ENCODE assay signal across 22 cellular contexts in the genomic region with DNA sequence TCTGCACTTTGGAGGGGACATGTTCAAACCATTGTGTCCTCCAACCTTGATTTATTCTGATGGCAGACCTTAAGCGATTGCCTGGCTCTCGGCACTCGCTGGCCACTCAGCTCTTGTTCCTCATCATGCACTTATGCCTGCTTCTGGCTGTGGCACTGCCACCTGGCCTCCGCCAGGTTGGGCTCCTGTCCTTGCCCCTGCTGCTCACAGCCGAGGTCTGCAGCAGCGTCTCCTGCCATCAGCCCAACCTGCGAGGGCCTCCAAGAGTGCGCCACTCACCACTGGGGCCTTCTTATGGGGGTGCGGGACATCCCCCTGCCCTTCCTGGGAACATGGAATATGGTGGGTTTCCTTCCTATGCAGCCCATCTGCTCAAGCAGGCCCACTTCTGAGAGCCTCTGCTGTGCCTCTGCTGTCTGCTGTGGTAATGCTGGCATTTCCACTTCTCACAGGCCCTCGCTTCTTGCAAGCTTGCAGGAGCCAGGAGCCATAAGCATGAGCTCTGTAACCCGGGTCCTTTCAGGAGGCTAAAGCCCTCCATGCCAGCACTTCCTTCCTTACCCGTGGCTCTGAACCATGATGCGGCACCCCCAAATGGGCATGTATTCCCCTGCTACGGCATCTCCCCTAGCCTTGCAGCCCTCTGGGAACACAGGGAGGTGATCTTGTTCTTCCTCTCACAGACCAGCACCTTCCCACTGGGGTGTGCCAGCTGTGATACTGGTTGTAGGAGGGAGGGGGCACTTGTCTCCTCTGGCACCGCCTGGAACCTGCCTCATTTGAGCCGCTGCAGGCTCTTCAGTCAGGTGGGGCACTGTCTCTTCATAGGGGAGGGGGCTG. TPM values are rescaled to one million over a fixed set of nuclear protein-coding genes. Genes with fewer than 3 reads are reported as not detected.
DNase-seq lines count a peak whose midpoint lies in the region; ATAC-seq and TF ChIP-seq lines count a peak whose summit lies in the region.
"Had no signal": no experiment of that assay in that cellular context is flagged by ENCODE, and none has a peak within 500 bp of the region (broad histone marks: within the 10 kb centered on the region; RNA-seq: fewer than 3 reads in every experiment).

No MANE protein-coding gene starts in this region.

- no peak overlapping the region for H3K27ac ChIP-seq in endodermal cell (ENCODE audit: low read depth, low read length)
- H3K27ac ChIP-seq: brain microvascular endothelial cell, KMS-11, thoracic aorta had no signal

- peaks cover 41% of the 10 kb centered on the region for H3K4me1 Mint-ChIP-seq in endodermal cell
- H3K4me1 Mint-ChIP-seq: stimulated activated memory B cell treated with anti-CD40 and anti-IgM and Interleukin-4, amounts not matched to agents 10 μg/mL and 1 μg/mL and 100 μg/mL, for 72 hours had no signal

- no peaks in the 10 kb centered on the region for H3K9me3 ChIP-seq in BE2C
- H3K9me3 ChIP-seq in endodermal cell (ENCODE audit: control insufficient read depth, low read length), result no peaks in the 10 kb centered on the region
- H3K9me3 ChIP-seq: ovary, Peyer's patch, thoracic aorta had no signal

- no peaks in the 10 kb centered on the region for H3K27me3 Mint-ChIP-seq in endodermal cell (ENCODE audit: insufficient read depth)

- no peak for TF ChIP-seq CTCF in BE2C (IDR thresholded peaks at IDR 0.05; ENCODE audit: low read depth, low read length)
- no peak for TF ChIP-seq CTCF in endodermal cell (conservative IDR thresholded peaks at IDR 0.05)

- H3K9me3 Mint-ChIP-seq in endodermal cell, result no peaks in the 10 kb centered on the region
- H3K9me3 Mint-ChIP-seq: CD8-positive, alpha-beta T cell; dendritic cell treated with granulocyte-macrophage colony-stimulating factor and Interleukin-4, amounts not matched to agents 40 ng/mL and 50 ng/mL, for 4 days; immature natural killer cell; stimulated activated memory B cell treated with anti-CD40 and anti-IgM and Interleukin-4, amounts not matched to agents 10 μg/mL and 1 μg/mL and 100 μg/mL, for 72 hours had no signal

- ATAC-seq in GM21367 (IDR thresholded peaks at IDR 0.05; ENCODE audit: unreplicated experiment), result no peak
- no peak for ATAC-seq in HG03354 (IDR thresholded peaks at IDR 0.05; ENCODE audit: poor library complexity, severe bottlenecking, unreplicated experiment)
- no peak for ATAC-seq in GM21528 (IDR thresholded peaks at IDR 0.05; ENCODE audit: low FRiP score, unreplicated experiment)
- ATAC-seq: CD8-positive, alpha-beta T cell; SK-N-SH treated with all-trans-retinoic acid at 6 μM for 48 hours; stimulated activated memory B cell treated with anti-CD40 and anti-IgM and Interleukin-4, amounts not matched to agents 10 μg/mL and 1 μg/mL and 100 μg/mL, for 72 hours had no signal

- H3K4me3 ChIP-seq in BE2C (ENCODE audit: low read depth, low read length) (no peak overlapping the region), H7 (ENCODE audit: insufficient read depth, low read depth, low read length) (no peak overlapping the region), endodermal cell (ENCODE audit: low read length) (no peak overlapping the region)
- H3K4me3 ChIP-seq: lung, ovary, Peyer's patch, thoracic aorta had no signal

- H3K36me3 ChIP-seq in BE2C (no peaks in the 10 kb centered on the region), H7 (replicated peaks; ENCODE audit: control insufficient read depth, insufficient read depth, low read length) (no peaks in the 10 kb centered on the region), endodermal cell (ENCODE audit: control insufficient read depth, insufficient read depth, low read length) (no peaks in the 10 kb centered on the region)
- H3K36me3 ChIP-seq: brain microvascular endothelial cell, ovary, Peyer's patch, thoracic aorta had no signal

- H3K27me3 ChIP-seq in BE2C, result no peaks in the 10 kb centered on the region
- H3K27me3 ChIP-seq in H7 (ENCODE audit: control insufficient read depth, insufficient read depth, low read length), result peaks cover 2% of the 10 kb centered on the region; the same call in 1 of the 2 replicates
- H3K27me3 ChIP-seq in endodermal cell (ENCODE audit: control insufficient read depth, insufficient read depth, low read length, poor library complexity, severe bottlenecking), result no peaks in the 10 kb centered on the region
- H3K27me3 ChIP-seq: brain microvascular endothelial cell, ovary, Peyer's patch had no signal

- H3K36me3 Mint-ChIP-seq in endodermal cell (ENCODE audit: low read depth), result no peaks in the 10 kb centered on the region
- H3K36me3 Mint-ChIP-seq: CD8-positive, alpha-beta T cell; immature natural killer cell; stimulated activated memory B cell treated with anti-CD40 and anti-IgM and Interleukin-4, amounts not matched to agents 10 μg/mL and 1 μg/mL and 100 μg/mL, for 72 hours had no signal

- H3K4me3 Mint-ChIP-seq in endodermal cell, result no peak overlapping the region
- H3K4me3 Mint-ChIP-seq: CD8-positive, alpha-beta T cell; dendritic cell treated with granulocyte-macrophage colony-stimulating factor and Interleukin-4, amounts not matched to agents 40 ng/mL and 50 ng/mL, for 4 days; immature natural killer cell; stimulated activated memory B cell treated with anti-CD40 and anti-IgM and Interleukin-4, amounts not matched to agents 10 μg/mL and 1 μg/mL and 100 μg/mL, for 72 hours had no signal

- DNase-seq in BE2C (peak; percentile 1), H7 (peak; percentile 57), endodermal cell (peak; percentile 48), posterior vena cava (ENCODE audit: low spot score) (peak; percentile 52), GDM1 (lab: John Stamatoyannopoulos, UW) (no peak)
- DNase-seq: brain microvascular endothelial cell, DMS79, immature natural killer cell, NCI-H187 treated with DMSO at 0.1 percent for 48 hours, NCI-H345 had no signal

- 94% methylated on average over 11 to 16 of the region's 16 CpGs for WGBS in endodermal cell (ENCODE audit: insufficient coverage in 1 of 2, insufficient read length in 1 of 2), 2 experiments

- H3K4me1 ChIP-seq in BE2C (no peaks in the 10 kb centered on the region), endodermal cell (ENCODE audit: control insufficient read depth, insufficient read depth, low read length) (peaks cover 37% of the 10 kb centered on the region)

- intact Hi-C loops in posterior vena cava (cut with DNase I), result no loop called here

- H3K27ac Mint-ChIP-seq in endodermal cell, result no peak overlapping the region
- H3K27ac Mint-ChIP-seq: CD8-positive, alpha-beta T cell; dendritic cell treated with granulocyte-macrophage colony-stimulating factor and Interleukin-4, amounts not matched to agents 40 ng/mL and 50 ng/mL, for 4 days; immature natural killer cell; stimulated activated memory B cell treated with anti-CD40 and anti-IgM and Interleukin-4, amounts not matched to agents 10 μg/mL and 1 μg/mL and 100 μg/mL, for 72 hours had no signal

- H3K9ac ChIP-seq in endodermal cell (ENCODE audit: extremely low read depth, low read length, poor library complexity, severe bottlenecking), result no peak overlapping the region
- H3K9ac ChIP-seq: KMS-11 had no signal

RNA-seq across cellular contexts. Expression of gene HS6ST1, which starts 58.6 kb away (rescaled TPM):
- 35.2 TPM for polyA plus RNA-seq in BE2C (2012; ENCODE audit: insufficient read depth, insufficient read length, low read depth)
- 76.3 and 102 TPM in 2 replicates for total RNA-seq in H7 (2014; rRNA removed; shearing (Covaris generic))
- total RNA-seq in endodermal cell (100 to 1,000 TPM in 1 of 2 donors, 10 to 100 TPM in 1; 93.0 to 106 TPM), posterior vena cava (10 to 100 TPM; 16.9 to 22.4 TPM)
- 81.5 TPM for polyA plus RNA-seq in endodermal cell (2013, experiment 1 of 2)
- polyA plus RNA-seq in endodermal cell (2013, experiment 2 of 2), result 79.0 TPM
